24 cellular contexts compared by ENCODE assay signal in the genomic region with DNA sequence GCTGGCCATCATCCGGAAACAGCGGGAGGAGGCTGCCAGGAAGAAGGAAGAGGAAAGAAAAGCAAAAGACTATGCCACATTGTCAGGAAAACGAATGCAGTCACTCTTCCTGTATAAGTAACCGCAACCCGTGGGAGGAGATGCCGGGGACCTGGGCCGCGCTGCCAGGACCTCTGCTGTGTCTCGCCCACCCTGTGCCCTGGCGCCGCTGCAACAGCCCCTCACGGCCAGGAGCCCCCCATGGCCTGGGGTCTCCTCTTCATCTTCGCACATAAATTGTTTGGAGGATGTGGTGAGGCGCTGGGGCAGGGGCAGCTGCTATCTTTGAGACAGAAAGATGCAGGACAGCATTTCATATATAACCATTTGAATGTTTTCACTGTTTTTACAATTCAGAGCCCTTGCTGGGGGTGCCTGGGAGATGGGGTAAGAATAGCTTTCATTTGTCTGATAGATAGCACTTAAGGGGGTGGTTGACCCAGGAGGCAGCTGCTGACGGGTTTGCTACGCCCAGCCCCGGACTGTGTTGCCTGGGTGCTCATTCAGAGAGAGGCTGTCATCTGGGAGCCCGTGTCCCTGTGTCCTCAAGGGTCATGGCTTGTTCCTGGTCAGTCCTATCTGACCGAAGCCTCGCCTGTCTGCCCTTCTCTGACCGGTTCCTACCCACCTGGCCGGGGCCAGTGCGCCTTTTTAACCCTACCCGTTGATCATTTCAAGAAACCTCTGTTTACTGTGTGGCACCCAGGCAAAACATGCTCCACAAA.
"Had no signal": no experiment of that assay in that cellular context is flagged by ENCODE, and none has a peak within 500 bp of the region (broad histone marks: within the 10 kb centered on the region; RNA-seq: fewer than 3 reads in every experiment).

No MANE protein-coding gene starts in this region.

- H3K9me3 ChIP-seq: MG63, SK-N-SH had no signal

- H3K36me3 Mint-ChIP-seq: T-cell had no signal

- H3K4me3 ChIP-seq: MG63 had no signal

- H3K36me3 ChIP-seq: MG63 had no signal

- H3K4me3 Mint-ChIP-seq: T-cell had no signal

- H3K27me3 Mint-ChIP-seq: T-cell had no signal

- DNase-seq: IMR-90, Karpas-422, KG1, MG63, NCI-H1092 treated with DMSO at 0.1 percent for 48 hours, NCI-H1436, NCI-H187, NCI-H2029, NCI-H2081 treated with DMSO at 0.1 percent for 48 hours, NCI-H2171, NCI-H226, NCI-H446, NCI-H510A, NCI-H524 treated with DMSO at 0.1 percent for 48 hours, NCI-H69, NCI-H774, PC-3, SHP77, SK-N-SH, SW 1271, T-cell had no signal

- H3K27ac Mint-ChIP-seq: T-cell had no signal

- ATAC-seq: HepG2, Panc1, PC-3, T-cell had no signal

- H3K4me1 Mint-ChIP-seq: T-cell had no signal

- H3K9ac ChIP-seq: SK-N-SH had no signal

- H3K27me3 ChIP-seq: MG63 had no signal

- H3K27ac ChIP-seq: RWPE1 had no signal

- H3K4me2 ChIP-seq: SK-N-SH had no signal
